ENCODE assay signal across 8 cellular contexts in genomic region chr2:86562485-86562890, GRCh38. TPM values are rescaled to one million over a fixed set of nuclear protein-coding genes. Genes with fewer than 3 reads are reported as not detected.
DNase-seq lines count a peak whose midpoint lies in the region; ATAC-seq and TF ChIP-seq lines count a peak whose summit lies in the region.

No MANE protein-coding gene starts in this region.

- peak overlapping the region; percentile 97 for H3K4me2 ChIP-seq in Karpas-422 (ENCODE audit: low read depth, low read length, poor library complexity, severe bottlenecking)
- H3K4me2 ChIP-seq in osteoblast (ENCODE audit: insufficient read depth, low read length): peak overlapping the region; percentile 97

- H3K27me3 ChIP-seq in Karpas-422 (ENCODE audit: low read length) (no peaks in the 10 kb centered on the region), osteoblast (ENCODE audit: insufficient read depth, low read length) (no peaks in the 10 kb centered on the region)

- H3K9me3 ChIP-seq in Karpas-422 (ENCODE audit: low read length) (no peaks in the 10 kb centered on the region), osteoblast (ENCODE audit: low read depth, low read length) (no peaks in the 10 kb centered on the region)

- H3K4me1 Mint-ChIP-seq in effector memory CD8-positive, alpha-beta T cell (ENCODE audit: low read depth in 2 of 2): peaks cover 24 to 27% of the 10 kb centered on the region in 2 donors

- peaks cover 20 to 22% of the 10 kb centered on the region in 2 donors for H3K27me3 Mint-ChIP-seq in effector memory CD8-positive, alpha-beta T cell

- TF ChIP-seq CTCF in GM12875 (IDR thresholded peaks at IDR 0.05; ENCODE audit: borderline replicate concordance, insufficient read depth, low read depth, low read length): no peak
- TF ChIP-seq CTCF in osteoblast (IDR thresholded peaks at IDR 0.05; ENCODE audit: extremely low read depth, low read depth, low read length): no peak

- ATAC-seq in effector memory CD8-positive, alpha-beta T cell (replicated peaks): no peak

- H3K27ac ChIP-seq in Karpas-422 (ENCODE audit: low read length): peak overlapping the region; percentile 83
- peak overlapping the region; percentile 99 for H3K27ac ChIP-seq in osteoblast (ENCODE audit: low read depth, low read length)

- peak overlapping the region; percentile 93 for H3K9ac ChIP-seq in Karpas-422 (ENCODE audit: low read length)

- H3K27ac Mint-ChIP-seq in effector memory CD8-positive, alpha-beta T cell: peak overlapping the region; percentile 98 to 99

- H3K4me3 Mint-ChIP-seq in effector memory CD8-positive, alpha-beta T cell: peak overlapping the region; percentile 92 to 97

- peaks cover 21% of the 10 kb centered on the region for H3K4me1 ChIP-seq in Karpas-422 (ENCODE audit: low read length)
- H3K4me1 ChIP-seq in osteoblast (ENCODE audit: insufficient read depth, low read length): peaks cover 24% of the 10 kb centered on the region

- H3K36me3 ChIP-seq in Karpas-422 (ENCODE audit: insufficient read depth, low read length) (peaks cover 12% of the 10 kb centered on the region; the same call in 1 of the 2 replicates), osteoblast (ENCODE audit: insufficient read depth, low read length) (no peaks in the 10 kb centered on the region)

- H3K4me3 ChIP-seq in GM12875 (ENCODE audit: low read depth, low read length) (peak overlapping the region; percentile 74), Karpas-422 (ENCODE audit: low read length) (peak overlapping the region; percentile 98), osteoblast (ENCODE audit: insufficient read depth, low read length) (peak overlapping the region; percentile 98)

- H3K9me3 Mint-ChIP-seq in effector memory CD8-positive, alpha-beta T cell: no peaks in the 10 kb centered on the region

- no peaks in the 10 kb centered on the region; the same call in 1 of the 2 replicates for H3K9me2 ChIP-seq in Karpas-422 (replicated peaks; ENCODE audit: insufficient read depth, low read length)

- peaks cover 13% of the 10 kb centered on the region for H3K36me3 Mint-ChIP-seq in effector memory CD8-positive, alpha-beta T cell (ENCODE audit: insufficient read depth)

- H3K79me2 ChIP-seq in Karpas-422 (ENCODE audit: low read length): peaks cover 55% of the 10 kb centered on the region
- peaks cover 51% of the 10 kb centered on the region for H3K79me2 ChIP-seq in osteoblast (ENCODE audit: insufficient read depth, low read length)

- H2AFZ ChIP-seq in Karpas-422 (ENCODE audit: low read length): peak overlapping the region; percentile 81
- H2AFZ ChIP-seq in osteoblast (ENCODE audit: low read length): peak overlapping the region; percentile 99

- H4K20me1 ChIP-seq in Karpas-422 (ENCODE audit: insufficient read depth, low read depth, low read length) (0 out of 2 replicates have a peak, but pooled peaks cover 3% of the 10 kb centered on the region), osteoblast (ENCODE audit: insufficient read depth, low read length) (peaks cover 13% of the 10 kb centered on the region)

- no peak for DNase-seq in Karpas-422
- DNase-seq in effector memory CD8-positive, alpha-beta T cell: no peak
- peak; percentile 80 for DNase-seq in osteoblast (ENCODE audit: insufficient read length, low spot score, missing footprints)
- DNase-seq in retina: no peak
- no peak for DNase-seq in NCI-H446 (lab: John Stamatoyannopoulos, UW)
- DNase-seq in HK-2 (ENCODE audit: unreplicated experiment): no peak
- no peak for DNase-seq in NCI-H2227 (lab: John Stamatoyannopoulos, UW; ENCODE audit: unreplicated experiment)

RNA-seq across cellular contexts. Expression of gene CHMP3, which starts 0.8 kb away (rescaled TPM):
- total RNA-seq in Karpas-422 (2014; rRNA removed; shearing (Covaris generic); ENCODE audit: low replicate concordance): 34.4 and 43.3 TPM in 2 replicates
- 76.0 and 84.3 TPM in 2 replicates for total RNA-seq in osteoblast
